ENCODE assay signal across 8 cellular contexts in the genomic region with DNA sequence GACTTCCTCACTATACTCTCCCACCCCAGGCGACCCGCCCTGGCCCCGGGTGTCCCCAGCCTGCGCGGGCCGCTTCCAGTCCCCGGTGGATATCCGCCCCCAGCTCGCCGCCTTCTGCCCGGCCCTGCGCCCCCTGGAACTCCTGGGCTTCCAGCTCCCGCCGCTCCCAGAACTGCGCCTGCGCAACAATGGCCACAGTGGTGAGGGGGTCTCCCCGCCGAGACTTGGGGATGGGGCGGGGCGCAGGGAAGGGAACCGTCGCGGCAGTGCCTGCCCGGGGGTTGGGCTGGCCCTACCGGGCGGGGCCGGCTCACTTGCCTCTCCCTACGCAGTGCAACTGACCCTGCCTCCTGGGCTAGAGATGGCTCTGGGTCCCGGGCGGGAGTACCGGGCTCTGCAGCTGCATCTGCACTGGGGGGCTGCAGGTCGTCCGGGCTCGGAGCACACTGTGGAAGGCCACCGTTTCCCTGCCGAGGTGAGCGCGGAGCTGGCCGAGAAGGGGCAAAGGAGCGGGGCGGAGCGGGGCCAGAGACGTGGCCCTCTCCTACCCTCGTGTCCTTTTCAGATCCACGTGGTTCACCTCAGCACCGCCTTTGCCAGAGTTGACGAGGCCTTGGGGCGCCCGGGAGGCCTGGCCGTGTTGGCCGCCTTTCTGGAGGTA. TPM values are rescaled to one million over a fixed set of nuclear protein-coding genes. Genes with fewer than 3 reads are reported as not detected.
DNase-seq lines count a peak whose midpoint lies in the region; ATAC-seq and TF ChIP-seq lines count a peak whose summit lies in the region.

No MANE protein-coding gene starts in this region.

- H3K4me3 ChIP-seq in AG09309 (ENCODE audit: control insufficient read depth, low read depth, low read length) = peak overlapping the region; percentile 49
- peak overlapping the region; percentile 35 for H3K4me3 ChIP-seq in mucosa of stomach (ENCODE audit: low read length)
- peak overlapping the region; percentile 8 to 34 for H3K4me3 ChIP-seq in aorta (ENCODE audit: low read length in 2 of 2)

- ATAC-seq in aorta (ENCODE audit: low FRiP score) = peak; percentile 61
- ATAC-seq in HG03159 (IDR thresholded peaks at IDR 0.05; ENCODE audit: unreplicated experiment) = no peak
- ATAC-seq in GM21723 (IDR thresholded peaks at IDR 0.05; ENCODE audit: unreplicated experiment) = no peak

- H3K36me3 ChIP-seq in mucosa of stomach (ENCODE audit: control insufficient read depth, insufficient read depth, low read length) = no peaks in the 10 kb centered on the region
- H3K36me3 ChIP-seq in aorta (ENCODE audit: control insufficient read depth in 1 of 2, insufficient read depth in 2 of 2, low read length in 1 of 2) = no peaks in the 10 kb centered on the region

- H3K9me3 ChIP-seq in mucosa of stomach (ENCODE audit: control insufficient read depth, low read length) (no peaks in the 10 kb centered on the region), aorta (ENCODE audit: control insufficient read depth, low read length) (no peaks in the 10 kb centered on the region)

- intact Hi-C loops in aorta (cut with DNase I) = no loop called here

- peak overlapping the region; percentile 75 for H3K9ac ChIP-seq in mucosa of stomach (ENCODE audit: low read length)

- TF ChIP-seq CTCF in AG09309 (IDR thresholded peaks at IDR 0.05; ENCODE audit: control insufficient read depth, insufficient read depth, low read depth, low read length, missing control alignments) = no peak

- H3K27me3 ChIP-seq in mucosa of stomach (ENCODE audit: control insufficient read depth, insufficient read depth, low read length) (no peaks in the 10 kb centered on the region), aorta (ENCODE audit: control insufficient read depth in 1 of 2, insufficient read depth in 2 of 2, low read length in 1 of 2) (no peaks in the 10 kb centered on the region)

- WGBS in aorta, 2 donors = 7 to 9% methylated on average over 48 to 51 of the region's 51 CpGs

- DNase-seq in AG09309 (ENCODE audit: low read depth) = no peak
- DNase-seq in NCI-H69 (lab: John Stamatoyannopoulos, UW) = peak; percentile 86
- DNase-seq in effector CD8-positive, alpha-beta T cell (lab: John Stamatoyannopoulos, UW) = peak; percentile 53
- DNase-seq in aorta = peak; percentile 62 to 83
- no peak for DNase-seq in activated gamma-delta T cell treated with Interleukin-2 at 50 U/mL for 16 hours

- no peak overlapping the region for H3K27ac ChIP-seq in aorta (ENCODE audit: low read depth in 1 of 2, low read length in 2 of 2)

- H3K4me1 ChIP-seq in mucosa of stomach (ENCODE audit: control insufficient read depth, insufficient read depth, low read length) (peaks cover 47% of the 10 kb centered on the region), aorta (ENCODE audit: control insufficient read depth in 1 of 2, insufficient read depth in 2 of 2, low read length in 2 of 2) (no peaks in the 10 kb centered on the region)

RNA-seq across cellular contexts. Expression of a gene that starts 2.1 kb away (rescaled TPM):
- total RNA-seq in aorta = 1 to 10 TPM; 4.3 to 8.8 TPM
- polyA plus RNA-seq in aorta = under 1 TPM in 1 of 2 donors, not detected in 1; 0.79 TPM

RNA-seq across cellular contexts. Expression of a gene that starts 10.9 kb away (rescaled TPM):
- 1 to 10 TPM in 1 of 2 donors, under 1 TPM in 1; 0.75 to 1.7 TPM for total RNA-seq in aorta
- 1 to 10 TPM in 1 of 2 donors, under 1 TPM in 1; 0.25 to 1.8 TPM for polyA plus RNA-seq in aorta

RNA-seq across cellular contexts. Expression of a gene that starts 13.9 kb away (rescaled TPM):
- total RNA-seq in aorta = 1,000 to 10,000 TPM; 1,614 to 5,973 TPM
- 1,000 to 10,000 TPM; 7,224 to 9,377 TPM for polyA plus RNA-seq in aorta

RNA-seq across cellular contexts. Expression of a gene that starts 17.8 kb away (rescaled TPM):
- 10 to 100 TPM; 53.7 to 79.6 TPM for total RNA-seq in aorta
- polyA plus RNA-seq in aorta = 100 to 1,000 TPM in 1 of 2 donors, 10 to 100 TPM in 1; 65.7 to 224 TPM

RNA-seq across cellular contexts. Expression of a gene that starts 18.0 kb away (rescaled TPM):
- over 10,000 TPM; 14,949 to 16,694 TPM for total RNA-seq in aorta
- not detected for polyA plus RNA-seq in aorta

Comparison
In these comparisons a context has a peak if more than half of its experiments do, and no peak if none do; other contexts are left out.
1. DNase-seq: peak in NCI-H69 (single experiment), effector CD8-positive, alpha-beta T cell (single experiment) and aorta (2 of 2); none in AG09309 (single experiment) and activated gamma-delta T cell treated with Interleukin-2 at 50 U/mL for 16 hours (single experiment).
2. Peak in every context shown above with its lines, with median percentiles within 50 percentile points of each other: H3K4me3 ChIP-seq.